ENCODE assay signal across 25 cellular contexts in genomic region chr2:164975885-164976284, GRCh38.
DNase-seq lines count a peak whose midpoint lies in the region; ATAC-seq and FAIRE-seq lines count a peak whose summit lies in the region.
"Had no signal": no experiment of that assay in that cellular context is flagged by ENCODE, and none has a peak within 500 bp of the region (broad histone marks: within the 10 kb centered on the region; RNA-seq: fewer than 3 reads in every experiment).

No MANE protein-coding gene starts in this region.

- DNase-seq in NCI-H82 (lab: John Stamatoyannopoulos, UW) (peak; percentile 30), NCI-H82 treated with DMSO at 0.1 percent for 48 hours (lab: John Stamatoyannopoulos, UW; ENCODE audit: unreplicated experiment) (no peak), NOMO-1 treated with dmso at 0.1 percent for 144 hours (lab: John Stamatoyannopoulos, UW; ENCODE audit: unreplicated experiment) (peak; percentile 20), NK-92 (lab: John Stamatoyannopoulos, UW; ENCODE audit: unreplicated experiment) (no peak), hippocampal formation (lab: John Stamatoyannopoulos, UW) (no peak), kidney tubule cell (ENCODE audit: low spot score) (no peak)
- DNase-seq: activated CD4-positive, alpha-beta T cell treated with anti-CD3 and anti-CD28 coated beads, Interleukin-2, amount 10 ng/mL, durations not matched to agents 7 days and 5 days; activated naive CD4-positive, alpha-beta T cell; activated T-cell treated with anti-CD3 and anti-CD28 coated beads, Interleukin-2, amount 50 U/mL, for 48 hours; CD8-positive, alpha-beta T cell; dermis blood vessel endothelial cell; mesenchymal stem cell; NCI-H1092; NCI-H187; NCI-H2171; NCI-H510A treated with DMSO at 0.1 percent for 48 hours; psoas muscle; RPMI8226; sigmoid colon; stimulated activated CD4-positive, alpha-beta T cell treated with anti-CD3 and anti-CD28 coated beads, Interleukin-15, amount 100 ng/mL, for 24 hours; stimulated activated naive CD4-positive, alpha-beta T cell treated with Interleukin-2 at 50 U/mL for 16 hours had no signal

- peak; percentile 78 for FAIRE-seq in colon (lab: Jason Lieb, UNC)

- ATAC-seq in HG02870 (IDR thresholded peaks at IDR 0.05; ENCODE audit: unreplicated experiment), result no peak
- ATAC-seq: CD8-positive, alpha-beta T cell; HCT116; left lobe of liver; psoas muscle had no signal

Comparison
In these comparisons a context has a peak if more than half of its experiments do, and no peak if none do; other contexts are left out.
1. DNase-seq: peak in NCI-H82 (single experiment) and NOMO-1 treated with dmso at 0.1 percent for 144 hours (single experiment); none in NCI-H82 treated with DMSO at 0.1 percent for 48 hours (single experiment), NK-92 (single experiment), hippocampal formation (0 of 2) and kidney tubule cell (single experiment).